In genomic region chr7:33452805-33453502, GRCh38 we compare ENCODE assay signal across 1 cellular context.
A peak's percentile ranks its signal among the peaks of the same experiment; 100 is the strongest.
TF ChIP-seq lines count a peak whose summit lies in the region.

No MANE protein-coding gene starts in this region.

TF ChIP-seq in HepG2, 621 proteins besides CTCF, POLR2A, EP300 and RAD21 (continued from another document):
- TF ChIP-seq ZHX2 (IDR thresholded peaks at IDR 0.05; ENCODE audit: low read depth), result no peak
- TF ChIP-seq ZHX2 (CRISPR knock-in tag; IDR thresholded peaks at IDR 0.05; ENCODE audit: borderline replicate concordance), result no peak
- 0 out of 2 replicates have a peak, but pooled peaks have one; percentile 6 for TF ChIP-seq MAFF (IDR thresholded peaks at IDR 0.05; ENCODE audit: low read depth, low read length)
- TF ChIP-seq ZNF766 (CRISPR knock-in tag; IDR thresholded peaks at IDR 0.05; ENCODE audit: borderline replicate concordance), result no peak
- peak; percentile 75; the same call in 1 of the 2 replicates for TF ChIP-seq HNF4G (IDR thresholded peaks at IDR 0.05; ENCODE audit: borderline replicate concordance, low read depth, low read length)
- no peak; the same call in 1 of the 2 replicates for TF ChIP-seq HNF4G (CRISPR knock-in tag; IDR thresholded peaks at IDR 0.05; ENCODE audit: borderline replicate concordance, low read depth)
- peak in 1 of 2 experiments; percentile 51; a peak in 2 of 4 replicates for TF ChIP-seq MAFK (conservative IDR thresholded peaks at IDR 0.05 in 1 of 2, IDR thresholded peaks at IDR 0.05 in 1 of 2; ENCODE audit: low read length in 2 of 2)
TF ChIP-seq in HepG2: peak in this region for 16.
